26 cellular contexts compared by ENCODE assay signal in genomic region chr10:114791768-114792167, GRCh38. TPM values are rescaled to one million over a fixed set of nuclear protein-coding genes. Genes with fewer than 3 reads are reported as not detected.
DNase-seq lines count a peak whose midpoint lies in the region; ATAC-seq, FAIRE-seq and TF ChIP-seq lines count a peak whose summit lies in the region.
"Had no signal": no experiment of that assay in that cellular context is flagged by ENCODE, and none has a peak within 500 bp of the region (broad histone marks: within the 10 kb centered on the region; RNA-seq: fewer than 3 reads in every experiment).

No MANE protein-coding gene starts in this region.

- TF ChIP-seq CTCF in A673 (conservative IDR thresholded peaks at IDR 0.05; ENCODE audit: low read depth, low read length) (no peak), right lobe of liver (IDR thresholded peaks at IDR 0.05) (no peak)

- WGBS in right lobe of liver (ENCODE audit: insufficient coverage, low coverage, low lambda C conversion rate, missing lambda C conversion rate): 97% methylated on average over 3 of the region's 3 CpGs

- DNase-seq in NCI-H524 (lab: John Stamatoyannopoulos, UW): peak; percentile 3 to 53
- DNase-seq in NCI-H524 treated with DMSO at 0.1 percent for 48 hours (lab: John Stamatoyannopoulos, UW): no peak
- peak; percentile 74 for DNase-seq in A673 (ENCODE audit: low spot score)
- DNase-seq in urothelium cell line (ENCODE audit: low spot score): no peak
- no peak for DNase-seq in right lobe of liver
- DNase-seq: ACHN; BE2C; C1 segment of cervical spinal cord; CD4-positive, alpha-beta memory T cell; CD4-positive, CD25-positive, alpha-beta regulatory T cell; CD8-positive, alpha-beta memory T cell; COR-L47; DMS 273 treated with DMSO at 0.1 percent for 48 hours; DMS153; DMS53; DMS79; DND-41; EL; GDM1 had no signal

- H3K9me3 ChIP-seq in A673 (ENCODE audit: low read depth, low read length, poor library complexity, severe bottlenecking) (no peaks in the 10 kb centered on the region), right lobe of liver (no peaks in the 10 kb centered on the region)
- H3K9me3 ChIP-seq: A549, BE2C had no signal

- ATAC-seq in esophagus mucosa: peak; percentile 85
- no peak for ATAC-seq in GM21447 (IDR thresholded peaks at IDR 0.05; ENCODE audit: unreplicated experiment)
- ATAC-seq in right lobe of liver: no peak
- ATAC-seq: A549 had no signal

- CTCF ChIA-PET in A673 (lab: Charles Lee): no interaction called here

- no peaks in the 10 kb centered on the region for H3K36me3 ChIP-seq in A673 (ENCODE audit: insufficient read depth, low read length, poor library complexity, severe bottlenecking)
- no peaks in the 10 kb centered on the region for H3K36me3 ChIP-seq in right lobe of liver
- H3K36me3 ChIP-seq: BE2C, BLaER1 had no signal

- H3K4me1 ChIP-seq in A673 (ENCODE audit: insufficient read depth, low read length, poor library complexity, severe bottlenecking) (peaks cover 11% of the 10 kb centered on the region), right lobe of liver (no peaks in the 10 kb centered on the region)
- H3K4me1 ChIP-seq: BE2C, BLaER1 had no signal

- intact Hi-C loops in A673 (cut with micrococcal nuclease; ENCODE audit: unreplicated experiment): no loop called here
- intact Hi-C loops in right lobe of liver (cut with DNase I): no loop called here

- POLR2A ChIA-PET in A673 (lab: Charles Lee; ENCODE audit: low non-redundant PET): no interaction called here

- no peak for TF ChIP-seq POLR2A in right lobe of liver (IDR thresholded peaks at IDR 0.05)

- no peaks in the 10 kb centered on the region for H3K27me3 ChIP-seq in A673 (replicated peaks; ENCODE audit: insufficient read depth, low read depth, low read length, poor library complexity)
- no peaks in the 10 kb centered on the region for H3K27me3 ChIP-seq in right lobe of liver
- H3K27me3 ChIP-seq: BE2C, BLaER1 had no signal

- FAIRE-seq in urothelium cell line (lab: Jason Lieb, UNC): peak; percentile 27
- FAIRE-seq: A549, GM12891, GM19239 had no signal

- BruUV-seq in A673 (replicated peaks; lab: Mats Ljungman, UMichigan): no TSS peak

- H3K4me3 ChIP-seq in A673 (ENCODE audit: low read depth, low read length, poor library complexity, severe bottlenecking) (no peak overlapping the region), right lobe of liver (no peak overlapping the region)
- H3K4me3 ChIP-seq: A549, BLaER1 had no signal

- H3K27ac ChIP-seq in A673 (ENCODE audit: low read depth, low read length, poor library complexity, severe bottlenecking) (peak overlapping the region; percentile 23), right lobe of liver (no peak overlapping the region)
- H3K27ac ChIP-seq: 22Rv1, A549, BLaER1 had no signal

RNA-seq across cellular contexts. Expression of gene FHIP2A, which starts 29.8 kb away (rescaled TPM):
- total RNA-seq in A673 (2021) (14.0 and 14.4 TPM in 2 replicates), esophagus mucosa (7.9 TPM), right lobe of liver (10 to 100 TPM; 17.4 to 22.8 (median 21.7) TPM)

Comparison
In these comparisons a context has a peak if more than half of its experiments do, and no peak if none do; other contexts are left out.
1. DNase-seq: peak in NCI-H524 (2 of 2) and A673 (single experiment); none in NCI-H524 treated with DMSO at 0.1 percent for 48 hours (single experiment), urothelium cell line (single experiment) and right lobe of liver (0 of 3).